ENCODE assay signal across 19 cellular contexts in genomic region chr5:120564013-120564412, GRCh38.
"Had no signal": no experiment of that assay in that cellular context is flagged by ENCODE, and none has a peak within 500 bp of the region (broad histone marks: within the 10 kb centered on the region; RNA-seq: fewer than 3 reads in every experiment).

No MANE protein-coding gene starts in this region.

- H3K4me3 ChIP-seq: adrenal gland, gastroesophageal sphincter, heart left ventricle, right lobe of liver, tibial nerve, vagina had no signal

- H3K4me1 ChIP-seq: adrenal gland, gastroesophageal sphincter, heart left ventricle, parathyroid adenoma, right lobe of liver, tibial nerve, vagina had no signal

- H3K27ac ChIP-seq: adrenal gland, gastroesophageal sphincter, heart left ventricle, parathyroid adenoma, right lobe of liver, tibial nerve, vagina had no signal

- H2AFZ ChIP-seq: parathyroid adenoma had no signal

- H3K4me3 Mint-ChIP-seq: immature natural killer cell; natural killer cell; stimulated activated naive CD8-positive, alpha-beta T cell treated with anti-CD3 and anti-CD28 coated beads, Interleukin-15, Interleukin-2, amounts not matched to agents 100 ng/mL and 50 ng/mL, for 24 hours; T-helper 2 cell treated with Interferon-gamma antibody and Interleukin-4, amounts not matched to agents 5 μg/mL and 100 μg/mL, for 36 hours had no signal

- H3K36me3 Mint-ChIP-seq: activated naive CD4-positive, alpha-beta T cell treated with anti-CD3 and anti-CD28 coated beads, Interleukin-2, amount 50 U/mL, for 72 hours; immature natural killer cell; natural killer cell had no signal

- H3K36me3 ChIP-seq: adrenal gland, gastroesophageal sphincter, heart left ventricle, right lobe of liver, tibial nerve, vagina had no signal

- H3K9ac ChIP-seq: parathyroid adenoma had no signal

- H3K4me1 Mint-ChIP-seq: immature natural killer cell, natural killer cell had no signal

- DNase-seq: activated CD4-positive, alpha-beta T cell treated with anti-CD3 and anti-CD28 coated beads, Interleukin-2, amount 50 U/mL, for 48 hours; activated gamma-delta T cell treated with Interleukin-2 at 50 U/mL for 16 hours; adrenal gland; cerebellar nuclear complex; cortex of kidney; heart left ventricle; immature natural killer cell; natural killer cell; right lobe of liver; small intestine; stimulated activated CD4-positive, alpha-beta T cell treated with anti-CD3 and anti-CD28 coated beads, Interleukin-15, amount 100 ng/mL, for 24 hours; stimulated activated CD4-positive, alpha-beta T cell treated with anti-CD3 and anti-CD28 coated beads, Interleukin-2, amount 100 ng/mL, for 48 hours had no signal

- H3K27me3 Mint-ChIP-seq: stimulated activated naive CD8-positive, alpha-beta T cell treated with anti-CD3 and anti-CD28 coated beads, Interleukin-15, Interleukin-2, amounts not matched to agents 100 ng/mL and 50 ng/mL, for 24 hours had no signal

- H3K79me2 ChIP-seq: parathyroid adenoma had no signal

- H3K27ac Mint-ChIP-seq: activated naive CD4-positive, alpha-beta T cell treated with anti-CD3 and anti-CD28 coated beads, Interleukin-2, amount 50 U/mL, for 72 hours; immature natural killer cell; natural killer cell; stimulated activated naive CD8-positive, alpha-beta T cell treated with anti-CD3 and anti-CD28 coated beads, Interleukin-15, Interleukin-2, amounts not matched to agents 100 ng/mL and 50 ng/mL, for 24 hours; T-helper 2 cell treated with Interferon-gamma antibody and Interleukin-4, amounts not matched to agents 5 μg/mL and 100 μg/mL, for 36 hours had no signal

- H3K27me3 ChIP-seq: adrenal gland, gastroesophageal sphincter, heart left ventricle, right lobe of liver, tibial nerve, vagina had no signal

- H3K9me3 ChIP-seq: adrenal gland, gastroesophageal sphincter, right lobe of liver, vagina had no signal
